Comparison of ENCODE assay signal across 9 cellular contexts in genomic region chr22:42074846-42075245, GRCh38. TPM values are rescaled to one million over a fixed set of nuclear protein-coding genes. Genes with fewer than 3 reads are reported as not detected.
DNase-seq lines count a peak whose midpoint lies in the region; ATAC-seq and TF ChIP-seq lines count a peak whose summit lies in the region.
"Had no signal": no experiment of that assay in that cellular context is flagged by ENCODE, and none has a peak within 500 bp of the region (broad histone marks: within the 10 kb centered on the region; RNA-seq: fewer than 3 reads in every experiment).

No MANE protein-coding gene starts in this region.

- peaks cover 45% of the 10 kb centered on the region for H3K4me1 ChIP-seq in CD4-positive, alpha-beta memory T cell (ENCODE audit: insufficient read depth, low read length)
- peaks cover 5 to 68% (median 24%) of the 10 kb centered on the region in 3 donors for H3K4me1 ChIP-seq in gastroesophageal sphincter

- H3K27me3 Mint-ChIP-seq in CD4-positive, alpha-beta memory T cell: no peaks in the 10 kb centered on the region
- no peaks in the 10 kb centered on the region for H3K27me3 Mint-ChIP-seq in activated CD8-positive, alpha-beta T cell treated with anti-CD3 and anti-CD28 coated beads, Interleukin-2, amount 10 ng/mL, durations not matched to agents 7 days and 5 days (ENCODE audit: low read depth)

- no peaks in the 10 kb centered on the region for H3K36me3 ChIP-seq in CD4-positive, alpha-beta memory T cell (ENCODE audit: insufficient read depth, low read length)
- peaks cover 0 to 27% of the 10 kb centered on the region in 2 donors for H3K36me3 ChIP-seq in gastroesophageal sphincter

- peaks cover 1 to 6% of the 10 kb centered on the region in 2 donors for H3K36me3 Mint-ChIP-seq in CD4-positive, alpha-beta memory T cell
- H3K36me3 Mint-ChIP-seq in activated CD8-positive, alpha-beta T cell treated with anti-CD3 and anti-CD28 coated beads, Interleukin-2, amount 10 ng/mL, durations not matched to agents 7 days and 5 days (ENCODE audit: low read depth): peaks cover 2% of the 10 kb centered on the region

- in situ Hi-C loops in KBM-7 (cut with MboI; ENCODE audit: low pct_unique_long_range_greater_than_20kb, low sequenced_read_pairs): no loop called here

- peak overlapping the region; percentile 62 to 81 (median 70) for H3K4me3 Mint-ChIP-seq in CD4-positive, alpha-beta memory T cell
- H3K4me3 Mint-ChIP-seq in activated CD8-positive, alpha-beta T cell treated with anti-CD3 and anti-CD28 coated beads, Interleukin-2, amount 10 ng/mL, durations not matched to agents 7 days and 5 days: peak overlapping the region; percentile 49

- H3K27ac ChIP-seq in CD4-positive, alpha-beta memory T cell (ENCODE audit: low read depth, low read length): peak overlapping the region; percentile 57
- H3K27ac ChIP-seq in gastroesophageal sphincter: peak overlapping the region; percentile 81 to 95 (median 94)

- POLR2A ChIA-PET in CD4-positive, alpha-beta memory T cell (lab: Charles Lee; ENCODE audit: partially characterized antibody): interaction anchor here (1.0 to 1.7 kb wide), 7 partner anchors 10 to 386 kb away, joined by 5 to 17 read pairs (median 6); partner anchors contain the start of genes NDUFA6, SNU13, SREBF2 and WBP2NL
- POLR2A ChIA-PET in activated CD8-positive, alpha-beta T cell treated with anti-CD3 and anti-CD28 coated beads, Interleukin-2, amount 10 ng/mL, durations not matched to agents 7 days and 5 days (lab: Charles Lee): interaction anchor here (1.8 kb wide), 1 partner anchor 15 kb away, joined by 9 read pairs; the partner anchor contains the start of gene NDUFA6

- no peaks in the 10 kb centered on the region for H3K27me3 ChIP-seq in CD4-positive, alpha-beta memory T cell (ENCODE audit: insufficient read depth, low read length)
- no peaks in the 10 kb centered on the region for H3K27me3 ChIP-seq in gastroesophageal sphincter

- H3K9me3 Mint-ChIP-seq in CD4-positive, alpha-beta memory T cell: no peaks in the 10 kb centered on the region
- H3K9me3 Mint-ChIP-seq in activated CD8-positive, alpha-beta T cell treated with anti-CD3 and anti-CD28 coated beads, Interleukin-2, amount 10 ng/mL, durations not matched to agents 7 days and 5 days (ENCODE audit: insufficient read depth): no peaks in the 10 kb centered on the region

- CTCF ChIA-PET in CD4-positive, alpha-beta memory T cell (lab: Charles Lee; ENCODE audit: partially characterized antibody): interaction anchor here (1.4 to 1.8 kb wide), 4 partner anchors 14 to 128 kb away, joined by 5 to 11 read pairs (median 6); partner anchors contain the start of genes CENPM, NDUFA6 and WBP2NL
- CTCF ChIA-PET in activated CD8-positive, alpha-beta T cell treated with anti-CD3 and anti-CD28 coated beads, Interleukin-2, amount 10 ng/mL, durations not matched to agents 7 days and 5 days (lab: Charles Lee): interaction anchor here (1.4 to 2.3 kb wide), 4 partner anchors 15 to 118 kb away, joined by 4 to 20 read pairs (median 6); partner anchors contain the start of gene NDUFA6

- ATAC-seq in activated CD8-positive, alpha-beta T cell treated with anti-CD3 and anti-CD28 coated beads, Interleukin-2, amount 10 ng/mL, durations not matched to agents 7 days and 5 days: no peak
- no peak for ATAC-seq in gastroesophageal sphincter
- ATAC-seq in sciatic nerve: no peak

- TF ChIP-seq POLR2A in gastroesophageal sphincter (IDR thresholded peaks at IDR 0.05): no peak

- 0 to 36% methylated on average over 1 to 6 of the region's 6 CpGs for WGBS in gastroesophageal sphincter (ENCODE audit: low coverage in 1 of 2), 2 donors

- H3K4me3 ChIP-seq in CD4-positive, alpha-beta memory T cell (ENCODE audit: low read length in 2 of 2): no peak overlapping the region
- H3K4me3 ChIP-seq in gastroesophageal sphincter: peak overlapping the region; percentile 65 to 83

- H3K4me1 Mint-ChIP-seq in CD4-positive, alpha-beta memory T cell: peaks cover 19 to 58% (median 38%) of the 10 kb centered on the region in 4 donors
- peaks cover 46% of the 10 kb centered on the region for H3K4me1 Mint-ChIP-seq in activated CD8-positive, alpha-beta T cell treated with anti-CD3 and anti-CD28 coated beads, Interleukin-2, amount 10 ng/mL, durations not matched to agents 7 days and 5 days (ENCODE audit: low read depth)

- DNase-seq in CD4-positive, alpha-beta memory T cell: no peak
- no peak for DNase-seq in activated CD8-positive, alpha-beta T cell treated with anti-CD3 and anti-CD28 coated beads, Interleukin-2, amount 10 ng/mL, durations not matched to agents 7 days and 5 days
- peak; percentile 56 for DNase-seq in sciatic nerve (ENCODE audit: low spot score)
- no peak for DNase-seq in AML-193 (lab: John Stamatoyannopoulos, UW)
- no peak for DNase-seq in KBM-7
- DNase-seq in NCI-H1092 treated with DMSO at 0.1 percent for 48 hours (lab: John Stamatoyannopoulos, UW): no peak
- no peak for DNase-seq in COLO829 (ENCODE audit: low spot score)
- DNase-seq: NCI-H1436 had no signal

- intact Hi-C loops in CD4-positive, alpha-beta memory T cell (cut with micrococcal nuclease): loop anchor here (5.0 to 10.0 kb wide), 3 partner anchors 108 to 540 kb away; partner anchors contain the start of genes POLDIP3, SEPTIN3 and SNU13
- intact Hi-C loops in sciatic nerve (cut with DNase I): no loop called here

- H3K27ac Mint-ChIP-seq in CD4-positive, alpha-beta memory T cell: peak overlapping the region in 6 of 7 donors; percentile 30 to 89 (median 70)
- H3K27ac Mint-ChIP-seq in activated CD8-positive, alpha-beta T cell treated with anti-CD3 and anti-CD28 coated beads, Interleukin-2, amount 10 ng/mL, durations not matched to agents 7 days and 5 days: peak overlapping the region; percentile 48

- TF ChIP-seq EP300 in gastroesophageal sphincter (IDR thresholded peaks at IDR 0.05): no peak

- TF ChIP-seq CTCF in gastroesophageal sphincter (IDR thresholded peaks at IDR 0.05): no peak

- H3K9me3 ChIP-seq in CD4-positive, alpha-beta memory T cell (ENCODE audit: control insufficient read depth in 1 of 2, low read length in 2 of 2): no peaks in the 10 kb centered on the region
- no peaks in the 10 kb centered on the region for H3K9me3 ChIP-seq in gastroesophageal sphincter

RNA-seq across cellular contexts. Expression of gene PHETA2, which starts 0.8 kb away (rescaled TPM):
- 1 to 10 TPM; 1.7 to 1.9 TPM for total RNA-seq in CD4-positive, alpha-beta memory T cell
- 1 to 10 TPM in 1 of 2 donors, under 1 TPM in 1; 0.69 to 1.6 TPM for polyA plus RNA-seq in CD4-positive, alpha-beta memory T cell
- total RNA-seq in activated CD8-positive, alpha-beta T cell treated with anti-CD3 and anti-CD28 coated beads, Interleukin-2, amount 10 ng/mL, durations not matched to agents 7 days and 5 days: 1 to 10 TPM; 1.6 to 1.9 TPM
- total RNA-seq in gastroesophageal sphincter (10 to 100 TPM; 19.1 to 32.1 (median 21.1) TPM), sciatic nerve (12.8 TPM)

RNA-seq across cellular contexts. Expression of gene NAGA, which starts 4.2 kb away (rescaled TPM):
- total RNA-seq in CD4-positive, alpha-beta memory T cell: 10 to 100 TPM; 13.9 to 14.5 TPM
- polyA plus RNA-seq in CD4-positive, alpha-beta memory T cell: 10 to 100 TPM; 18.0 to 25.4 TPM
- 10 to 100 TPM; 17.1 to 18.1 TPM for total RNA-seq in activated CD8-positive, alpha-beta T cell treated with anti-CD3 and anti-CD28 coated beads, Interleukin-2, amount 10 ng/mL, durations not matched to agents 7 days and 5 days
- total RNA-seq in gastroesophageal sphincter: 10 to 100 TPM; 21.9 to 35.0 (median 33.0) TPM
- 17.0 TPM for total RNA-seq in sciatic nerve

RNA-seq across cellular contexts. Expression of gene SMDT1, which starts 4.7 kb away (rescaled TPM):
- 100 to 1,000 TPM; 101 to 105 TPM for total RNA-seq in CD4-positive, alpha-beta memory T cell
- polyA plus RNA-seq in CD4-positive, alpha-beta memory T cell: 100 to 1,000 TPM; 172 to 279 TPM
- total RNA-seq in activated CD8-positive, alpha-beta T cell treated with anti-CD3 and anti-CD28 coated beads, Interleukin-2, amount 10 ng/mL, durations not matched to agents 7 days and 5 days: 10 to 100 TPM; 77.2 to 78.2 TPM
- 10 to 100 TPM in 3 of 4 donors, 1 to 10 TPM in 1; 8.6 to 22.4 (median 19.4) TPM for total RNA-seq in gastroesophageal sphincter
- 53.3 TPM for total RNA-seq in sciatic nerve

RNA-seq across cellular contexts. Expression of gene NDUFA6, which starts 15.7 kb away (rescaled TPM):
- 10 to 100 TPM; 42.1 to 44.4 TPM for total RNA-seq in CD4-positive, alpha-beta memory T cell
- 100 to 1,000 TPM; 137 to 153 TPM for polyA plus RNA-seq in CD4-positive, alpha-beta memory T cell
- 100 to 1,000 TPM in 1 of 2 experiments, 10 to 100 TPM in 1; 90.7 to 102 TPM for total RNA-seq in activated CD8-positive, alpha-beta T cell treated with anti-CD3 and anti-CD28 coated beads, Interleukin-2, amount 10 ng/mL, durations not matched to agents 7 days and 5 days
- total RNA-seq in gastroesophageal sphincter (100 to 1,000 TPM in 1 of 4 donors, 10 to 100 TPM in 3; 59.8 to 102 (median 89.9) TPM), sciatic nerve (31.9 TPM)

RNA-seq across cellular contexts. Expression of gene CYP2D6, which starts 55.8 kb away (rescaled TPM):
- 10 to 100 TPM in 1 of 2 experiments, 1 to 10 TPM in 1; 8.8 to 10.7 TPM for total RNA-seq in CD4-positive, alpha-beta memory T cell
- polyA plus RNA-seq in CD4-positive, alpha-beta memory T cell: under 1 TPM in 1 of 2 donors, not detected in 1; 0.23 TPM
- 1 to 10 TPM; 2.9 to 3.6 TPM for total RNA-seq in activated CD8-positive, alpha-beta T cell treated with anti-CD3 and anti-CD28 coated beads, Interleukin-2, amount 10 ng/mL, durations not matched to agents 7 days and 5 days
- total RNA-seq in gastroesophageal sphincter (1 to 10 TPM in 1 of 4 donors, under 1 TPM in 2, not detected in 1; 0.23 to 2.3 (median 0.40) TPM), sciatic nerve (2.0 TPM)

Comparison
In these comparisons a context has a peak if more than half of its experiments do, and no peak if none do; other contexts are left out.
1. H3K4me3 ChIP-seq: peak in gastroesophageal sphincter (2 of 2); none in CD4-positive, alpha-beta memory T cell (0 of 2).